In the genomic region with DNA sequence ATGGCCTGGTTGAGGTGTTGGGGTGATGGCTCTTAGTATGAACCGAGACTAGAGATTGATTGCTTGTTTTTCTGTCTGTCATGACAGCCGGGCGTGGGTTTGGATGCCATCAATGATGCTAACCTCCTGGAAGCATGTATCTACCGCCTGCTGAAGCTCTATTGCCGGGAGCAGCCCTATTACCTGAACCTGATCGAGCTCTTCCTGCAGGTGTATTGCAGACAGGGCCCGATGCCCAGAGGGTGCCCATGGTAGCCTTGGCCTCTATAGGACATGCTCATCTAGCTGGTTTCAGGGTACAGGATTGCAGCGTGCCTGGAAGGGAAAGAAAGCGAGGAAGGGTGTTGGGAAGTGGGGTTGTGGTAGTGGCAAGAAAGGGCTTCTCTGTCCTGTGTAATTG, we compare ENCODE assay signal across 20 cellular contexts. TPM values are rescaled to one million over a fixed set of nuclear protein-coding genes. Genes with fewer than 3 reads are reported as not detected.
"Had no signal": no experiment of that assay in that cellular context is flagged by ENCODE, and none has a peak within 500 bp of the region (broad histone marks: within the 10 kb centered on the region; RNA-seq: fewer than 3 reads in every experiment).

No MANE protein-coding gene starts in this region.

- H3K27me3 ChIP-seq: dorsolateral prefrontal cortex, upper lobe of left lung had no signal

- H3K4me3 Mint-ChIP-seq: activated T-cell treated with anti-CD3 and anti-CD28 coated beads, Interleukin-2, amount 50 U/mL, for 72 hours; T-helper 2 cell treated with Interferon-gamma antibody and Interleukin-4, amounts not matched to agents 5 μg/mL and 100 μg/mL, for 36 hours had no signal

- H3K9me3 ChIP-seq: thoracic aorta, upper lobe of left lung had no signal

- H3K9me3 Mint-ChIP-seq: activated naive CD4-positive, alpha-beta T cell treated with anti-CD3 and anti-CD28 coated beads, Interleukin-2, amount 50 U/mL, for 72 hours; activated T-cell treated with anti-CD3 and anti-CD28 coated beads, Interleukin-2, amount 50 U/mL, for 72 hours; T-helper 2 cell treated with Interferon-gamma antibody and Interleukin-4, amounts not matched to agents 5 μg/mL and 100 μg/mL, for 36 hours had no signal

- DNase-seq: activated effector memory CD4-positive, alpha-beta T cell treated with anti-CD3 and anti-CD28 coated beads, Interleukin-2, amount 50 U/mL, for 16 hours; activated T-cell treated with anti-CD3 and anti-CD28 coated beads, Interleukin-2, amount 50 U/mL, for 72 hours; dorsolateral prefrontal cortex; foreskin melanocyte; hypothalamus; islet precursor cell; stimulated activated CD4-positive, alpha-beta T cell treated with anti-CD3 and anti-CD28 coated beads, Interleukin-15, amount 100 ng/mL, for 24 hours; stimulated activated CD4-positive, alpha-beta T cell treated with anti-CD3 and anti-CD28 coated beads, Interleukin-2, amount 100 ng/mL, for 48 hours; upper lobe of left lung had no signal

- ATAC-seq: activated naive CD4-positive, alpha-beta T cell treated with anti-CD3 and anti-CD28 coated beads, Interleukin-2, amount 50 U/mL, for 72 hours; activated T-cell treated with anti-CD3 and anti-CD28 coated beads, Interleukin-2, amount 50 U/mL, for 72 hours had no signal

- H3K27ac Mint-ChIP-seq: activated T-cell treated with anti-CD3 and anti-CD28 coated beads, Interleukin-2, amount 50 U/mL, for 72 hours; progenitor cell of endocrine pancreas; T-helper 2 cell treated with Interferon-gamma antibody and Interleukin-4, amounts not matched to agents 5 μg/mL and 100 μg/mL, for 36 hours had no signal

- H3K27me3 Mint-ChIP-seq: progenitor cell of endocrine pancreas had no signal

- H3K4me3 ChIP-seq: dorsolateral prefrontal cortex, lung, skin epidermis, thoracic aorta, upper lobe of left lung had no signal

- H3K27ac ChIP-seq: skin epidermis, thoracic aorta, upper lobe of left lung had no signal

RNA-seq across cellular contexts. Expression of a gene that starts 16.8 kb away (rescaled TPM):
- total RNA-seq: activated T-cell treated with anti-CD3 and anti-CD28 coated beads, Interleukin-2, amount 50 U/mL, for 72 hours; cardiac septum; epithelial cell of proximal tubule; mononuclear cell; omental fat pad; thoracic aorta had no signal
- polyA plus RNA-seq: neural cell had no signal
